1 cellular context compared by ENCODE assay signal in the genomic region with DNA sequence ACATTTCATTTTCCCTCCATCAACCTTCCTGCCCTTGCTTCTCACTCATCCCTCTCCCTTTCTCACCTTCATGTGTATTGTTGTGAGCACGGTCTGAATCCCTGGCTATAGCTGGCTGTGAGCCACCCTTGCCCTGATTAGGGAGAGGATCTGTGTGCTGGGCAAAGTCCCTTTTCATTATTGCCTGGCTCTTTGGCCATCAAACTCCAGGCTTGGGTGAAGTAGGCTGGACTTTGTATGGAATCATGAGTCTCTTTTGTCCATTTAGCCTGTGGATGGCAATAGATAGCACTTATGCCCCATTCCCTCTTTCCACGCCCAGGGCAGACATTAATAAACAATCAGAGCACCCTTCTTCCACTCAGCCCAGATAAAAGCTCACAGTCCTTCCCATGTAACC.
TF ChIP-seq lines count a peak whose summit lies in the region.

No MANE protein-coding gene starts in this region.

TF ChIP-seq in GM23338, 12 proteins besides CTCF, POLR2A, EP300 and RAD21 (continued from another document):
- TF ChIP-seq, protein P1, sequence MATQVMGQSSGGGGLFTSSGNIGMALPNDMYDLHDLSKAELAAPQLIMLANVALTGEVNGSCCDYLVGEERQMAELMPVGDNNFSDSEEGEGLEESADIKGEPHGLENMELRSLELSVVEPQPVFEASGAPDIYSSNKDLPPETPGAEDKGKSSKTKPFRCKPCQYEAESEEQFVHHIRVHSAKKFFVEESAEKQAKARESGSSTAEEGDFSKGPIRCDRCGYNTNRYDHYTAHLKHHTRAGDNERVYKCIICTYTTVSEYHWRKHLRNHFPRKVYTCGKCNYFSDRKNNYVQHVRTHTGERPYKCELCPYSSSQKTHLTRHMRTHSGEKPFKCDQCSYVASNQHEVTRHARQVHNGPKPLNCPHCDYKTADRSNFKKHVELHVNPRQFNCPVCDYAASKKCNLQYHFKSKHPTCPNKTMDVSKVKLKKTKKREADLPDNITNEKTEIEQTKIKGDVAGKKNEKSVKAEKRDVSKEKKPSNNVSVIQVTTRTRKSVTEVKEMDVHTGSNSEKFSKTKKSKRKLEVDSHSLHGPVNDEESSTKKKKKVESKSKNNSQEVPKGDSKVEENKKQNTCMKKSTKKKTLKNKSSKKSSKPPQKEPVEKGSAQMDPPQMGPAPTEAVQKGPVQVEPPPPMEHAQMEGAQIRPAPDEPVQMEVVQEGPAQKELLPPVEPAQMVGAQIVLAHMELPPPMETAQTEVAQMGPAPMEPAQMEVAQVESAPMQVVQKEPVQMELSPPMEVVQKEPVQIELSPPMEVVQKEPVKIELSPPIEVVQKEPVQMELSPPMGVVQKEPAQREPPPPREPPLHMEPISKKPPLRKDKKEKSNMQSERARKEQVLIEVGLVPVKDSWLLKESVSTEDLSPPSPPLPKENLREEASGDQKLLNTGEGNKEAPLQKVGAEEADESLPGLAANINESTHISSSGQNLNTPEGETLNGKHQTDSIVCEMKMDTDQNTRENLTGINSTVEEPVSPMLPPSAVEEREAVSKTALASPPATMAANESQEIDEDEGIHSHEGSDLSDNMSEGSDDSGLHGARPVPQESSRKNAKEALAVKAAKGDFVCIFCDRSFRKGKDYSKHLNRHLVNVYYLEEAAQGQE (IDR thresholded peaks at IDR 0.05; ENCODE audit: unreplicated experiment) = no peak
- TF ChIP-seq POLR2AphosphoS5 (IDR thresholded peaks at IDR 0.05; ENCODE audit: low read depth) (no peak), CREB1 (CRISPR knock-in tag; IDR thresholded peaks at IDR 0.05; ENCODE audit: low read depth) (no peak), EZH2phosphoT487 (IDR thresholded peaks at IDR 0.05; ENCODE audit: unreplicated experiment) (no peak), STAT1 (IDR thresholded peaks at IDR 0.05; ENCODE audit: unreplicated experiment) (no peak), ZNF114 (CRISPR knock-in tag; IDR thresholded peaks at IDR 0.05) (no peak)
- TF ChIP-seq, protein P2, sequence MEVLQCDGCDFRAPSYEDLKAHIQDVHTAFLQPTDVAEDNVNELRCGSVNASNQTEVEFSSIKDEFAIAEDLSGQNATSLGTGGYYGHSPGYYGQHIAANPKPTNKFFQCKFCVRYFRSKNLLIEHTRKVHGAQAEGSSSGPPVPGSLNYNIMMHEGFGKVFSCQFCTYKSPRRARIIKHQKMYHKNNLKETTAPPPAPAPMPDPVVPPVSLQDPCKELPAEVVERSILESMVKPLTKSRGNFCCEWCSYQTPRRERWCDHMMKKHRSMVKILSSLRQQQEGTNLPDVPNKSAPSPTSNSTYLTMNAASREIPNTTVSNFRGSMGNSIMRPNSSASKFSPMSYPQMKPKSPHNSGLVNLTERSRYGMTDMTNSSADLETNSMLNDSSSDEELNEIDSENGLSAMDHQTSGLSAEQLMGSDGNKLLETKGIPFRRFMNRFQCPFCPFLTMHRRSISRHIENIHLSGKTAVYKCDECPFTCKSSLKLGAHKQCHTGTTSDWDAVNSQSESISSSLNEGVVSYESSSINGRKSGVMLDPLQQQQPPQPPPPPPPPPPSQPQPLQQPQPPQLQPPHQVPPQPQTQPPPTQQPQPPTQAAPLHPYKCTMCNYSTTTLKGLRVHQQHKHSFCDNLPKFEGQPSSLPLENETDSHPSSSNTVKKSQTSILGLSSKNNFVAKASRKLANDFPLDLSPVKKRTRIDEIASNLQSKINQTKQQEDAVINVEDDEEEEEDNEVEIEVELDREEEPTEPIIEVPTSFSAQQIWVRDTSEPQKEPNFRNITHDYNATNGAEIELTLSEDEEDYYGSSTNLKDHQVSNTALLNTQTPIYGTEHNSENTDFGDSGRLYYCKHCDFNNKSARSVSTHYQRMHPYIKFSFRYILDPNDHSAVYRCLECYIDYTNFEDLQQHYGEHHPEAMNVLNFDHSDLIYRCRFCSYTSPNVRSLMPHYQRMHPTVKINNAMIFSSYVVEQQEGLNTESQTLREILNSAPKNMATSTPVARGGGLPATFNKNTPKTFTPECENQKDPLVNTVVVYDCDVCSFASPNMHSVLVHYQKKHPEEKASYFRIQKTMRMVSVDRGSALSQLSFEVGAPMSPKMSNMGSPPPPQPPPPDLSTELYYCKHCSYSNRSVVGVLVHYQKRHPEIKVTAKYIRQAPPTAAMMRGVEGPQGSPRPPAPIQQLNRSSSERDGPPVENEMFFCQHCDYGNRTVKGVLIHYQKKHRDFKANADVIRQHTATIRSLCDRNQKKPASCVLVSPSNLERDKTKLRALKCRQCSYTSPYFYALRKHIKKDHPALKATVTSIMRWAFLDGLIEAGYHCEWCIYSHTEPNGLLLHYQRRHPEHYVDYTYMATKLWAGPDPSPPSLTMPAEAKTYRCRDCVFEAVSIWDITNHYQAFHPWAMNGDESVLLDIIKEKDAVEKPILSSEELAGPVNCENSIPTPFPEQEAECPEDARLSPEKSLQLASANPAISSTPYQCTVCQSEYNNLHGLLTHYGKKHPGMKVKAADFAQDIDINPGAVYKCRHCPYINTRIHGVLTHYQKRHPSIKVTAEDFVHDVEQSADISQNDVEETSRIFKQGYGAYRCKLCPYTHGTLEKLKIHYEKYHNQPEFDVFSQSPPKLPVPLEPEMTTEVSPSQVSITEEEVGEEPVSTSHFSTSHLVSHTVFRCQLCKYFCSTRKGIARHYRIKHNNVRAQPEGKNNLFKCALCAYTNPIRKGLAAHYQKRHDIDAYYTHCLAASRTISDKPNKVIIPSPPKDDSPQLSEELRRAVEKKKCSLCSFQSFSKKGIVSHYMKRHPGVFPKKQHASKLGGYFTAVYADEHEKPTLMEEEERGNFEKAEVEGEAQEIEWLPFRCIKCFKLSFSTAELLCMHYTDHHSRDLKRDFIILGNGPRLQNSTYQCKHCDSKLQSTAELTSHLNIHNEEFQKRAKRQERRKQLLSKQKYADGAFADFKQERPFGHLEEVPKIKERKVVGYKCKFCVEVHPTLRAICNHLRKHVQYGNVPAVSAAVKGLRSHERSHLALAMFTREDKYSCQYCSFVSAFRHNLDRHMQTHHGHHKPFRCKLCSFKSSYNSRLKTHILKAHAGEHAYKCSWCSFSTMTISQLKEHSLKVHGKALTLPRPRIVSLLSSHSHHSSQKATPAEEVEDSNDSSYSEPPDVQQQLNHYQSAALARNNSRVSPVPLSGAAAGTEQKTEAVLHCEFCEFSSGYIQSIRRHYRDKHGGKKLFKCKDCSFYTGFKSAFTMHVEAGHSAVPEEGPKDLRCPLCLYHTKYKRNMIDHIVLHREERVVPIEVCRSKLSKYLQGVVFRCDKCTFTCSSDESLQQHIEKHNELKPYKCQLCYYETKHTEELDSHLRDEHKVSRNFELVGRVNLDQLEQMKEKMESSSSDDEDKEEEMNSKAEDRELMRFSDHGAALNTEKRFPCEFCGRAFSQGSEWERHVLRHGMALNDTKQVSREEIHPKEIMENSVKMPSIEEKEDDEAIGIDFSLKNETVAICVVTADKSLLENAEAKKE (CRISPR knock-in tag; IDR thresholded peaks at IDR 0.05) = no peak
